ENCODE assay signal across 1 cellular context in genomic region chr9:5510360-5510931, GRCh38.
TF ChIP-seq lines count a peak whose summit lies in the region.

PDCD1LG2 (plus strand) TSS chr9:5510531; CDS start chr9:5522547, 12,016 bp downstream.

TF ChIP-seq in GM12878, 131 proteins besides CTCF, POLR2A, EP300 and RAD21 (continues in another document):
- TF ChIP-seq BMI1 (IDR thresholded peaks at IDR 0.05; ENCODE audit: borderline replicate concordance) = peak; percentile 48; the same call in 1 of the 2 replicates
- no peak for TF ChIP-seq ELK1 (IDR thresholded peaks at IDR 0.05; ENCODE audit: low read depth, low read length)
- TF ChIP-seq CHD1 (IDR thresholded peaks at IDR 0.05; ENCODE audit: low read depth, low read length) = no peak
- no peak for TF ChIP-seq NR2C1 (IDR thresholded peaks at IDR 0.05)
- TF ChIP-seq ETV6 (conservative IDR thresholded peaks at IDR 0.05 in 1 of 2, IDR thresholded peaks at IDR 0.05 in 1 of 2; ENCODE audit: borderline replicate concordance in 1 of 2, low read depth in 1 of 2) = peak in 1 of 2 experiments; percentile 80; a peak in 1 of 4 replicates
- no peak for TF ChIP-seq ZNF274 (IDR thresholded peaks at IDR 0.05; ENCODE audit: insufficient read depth, insufficient read length)
- TF ChIP-seq KAT2A (conservative IDR thresholded peaks at IDR 0.05; ENCODE audit: control insufficient read depth, low read depth, low read length) = no peak
- no peak for TF ChIP-seq IRF5 (IDR thresholded peaks at IDR 0.05; ENCODE audit: borderline replicate concordance)
- TF ChIP-seq FOS (IDR thresholded peaks at IDR 0.05; ENCODE audit: borderline replicate concordance, extremely low read depth, insufficient read length) = no peak
- no peak; the same call in 1 of the 2 replicates for TF ChIP-seq ZNF592 (IDR thresholded peaks at IDR 0.05)
- 0 out of 2 replicates have a peak, but pooled peaks have one; percentile 48 for TF ChIP-seq TCF7 (IDR thresholded peaks at IDR 0.05; ENCODE audit: borderline replicate concordance)
- TF ChIP-seq, protein P1, sequence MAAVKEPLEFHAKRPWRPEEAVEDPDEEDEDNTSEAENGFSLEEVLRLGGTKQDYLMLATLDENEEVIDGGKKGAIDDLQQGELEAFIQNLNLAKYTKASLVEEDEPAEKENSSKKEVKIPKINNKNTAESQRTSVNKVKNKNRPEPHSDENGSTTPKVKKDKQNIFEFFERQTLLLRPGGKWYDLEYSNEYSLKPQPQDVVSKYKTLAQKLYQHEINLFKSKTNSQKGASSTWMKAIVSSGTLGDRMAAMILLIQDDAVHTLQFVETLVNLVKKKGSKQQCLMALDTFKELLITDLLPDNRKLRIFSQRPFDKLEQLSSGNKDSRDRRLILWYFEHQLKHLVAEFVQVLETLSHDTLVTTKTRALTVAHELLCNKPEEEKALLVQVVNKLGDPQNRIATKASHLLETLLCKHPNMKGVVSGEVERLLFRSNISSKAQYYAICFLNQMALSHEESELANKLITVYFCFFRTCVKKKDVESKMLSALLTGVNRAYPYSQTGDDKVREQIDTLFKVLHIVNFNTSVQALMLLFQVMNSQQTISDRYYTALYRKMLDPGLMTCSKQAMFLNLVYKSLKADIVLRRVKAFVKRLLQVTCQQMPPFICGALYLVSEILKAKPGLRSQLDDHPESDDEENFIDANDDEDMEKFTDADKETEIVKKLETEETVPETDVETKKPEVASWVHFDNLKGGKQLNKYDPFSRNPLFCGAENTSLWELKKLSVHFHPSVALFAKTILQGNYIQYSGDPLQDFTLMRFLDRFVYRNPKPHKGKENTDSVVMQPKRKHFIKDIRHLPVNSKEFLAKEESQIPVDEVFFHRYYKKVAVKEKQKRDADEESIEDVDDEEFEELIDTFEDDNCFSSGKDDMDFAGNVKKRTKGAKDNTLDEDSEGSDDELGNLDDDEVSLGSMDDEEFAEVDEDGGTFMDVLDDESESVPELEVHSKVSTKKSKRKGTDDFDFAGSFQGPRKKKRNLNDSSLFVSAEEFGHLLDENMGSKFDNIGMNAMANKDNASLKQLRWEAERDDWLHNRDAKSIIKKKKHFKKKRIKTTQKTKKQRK (IDR thresholded peaks at IDR 0.05; ENCODE audit: low read depth, low read length) = no peak
- no peak for TF ChIP-seq POLR2AphosphoS2 (IDR thresholded peaks at IDR 0.05; ENCODE audit: low read depth, low read length)
- TF ChIP-seq, protein P2, sequence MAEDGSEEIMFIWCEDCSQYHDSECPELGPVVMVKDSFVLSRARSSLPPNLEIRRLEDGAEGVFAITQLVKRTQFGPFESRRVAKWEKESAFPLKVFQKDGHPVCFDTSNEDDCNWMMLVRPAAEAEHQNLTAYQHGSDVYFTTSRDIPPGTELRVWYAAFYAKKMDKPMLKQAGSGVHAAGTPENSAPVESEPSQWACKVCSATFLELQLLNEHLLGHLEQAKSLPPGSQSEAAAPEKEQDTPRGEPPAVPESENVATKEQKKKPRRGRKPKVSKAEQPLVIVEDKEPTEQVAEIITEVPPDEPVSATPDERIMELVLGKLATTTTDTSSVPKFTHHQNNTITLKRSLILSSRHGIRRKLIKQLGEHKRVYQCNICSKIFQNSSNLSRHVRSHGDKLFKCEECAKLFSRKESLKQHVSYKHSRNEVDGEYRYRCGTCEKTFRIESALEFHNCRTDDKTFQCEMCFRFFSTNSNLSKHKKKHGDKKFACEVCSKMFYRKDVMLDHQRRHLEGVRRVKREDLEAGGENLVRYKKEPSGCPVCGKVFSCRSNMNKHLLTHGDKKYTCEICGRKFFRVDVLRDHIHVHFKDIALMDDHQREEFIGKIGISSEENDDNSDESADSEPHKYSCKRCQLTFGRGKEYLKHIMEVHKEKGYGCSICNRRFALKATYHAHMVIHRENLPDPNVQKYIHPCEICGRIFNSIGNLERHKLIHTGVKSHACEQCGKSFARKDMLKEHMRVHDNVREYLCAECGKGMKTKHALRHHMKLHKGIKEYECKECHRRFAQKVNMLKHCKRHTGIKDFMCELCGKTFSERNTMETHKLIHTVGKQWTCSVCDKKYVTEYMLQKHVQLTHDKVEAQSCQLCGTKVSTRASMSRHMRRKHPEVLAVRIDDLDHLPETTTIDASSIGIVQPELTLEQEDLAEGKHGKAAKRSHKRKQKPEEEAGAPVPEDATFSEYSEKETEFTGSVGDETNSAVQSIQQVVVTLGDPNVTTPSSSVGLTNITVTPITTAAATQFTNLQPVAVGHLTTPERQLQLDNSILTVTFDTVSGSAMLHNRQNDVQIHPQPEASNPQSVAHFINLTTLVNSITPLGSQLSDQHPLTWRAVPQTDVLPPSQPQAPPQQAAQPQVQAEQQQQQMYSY (CRISPR knock-in tag; IDR thresholded peaks at IDR 0.05) = no peak
- no peak for TF ChIP-seq MYC (IDR thresholded peaks at IDR 0.05; ENCODE audit: insufficient read depth, insufficient read length, insufficient replicate concordance, low read length, severe bottlenecking)
- TF ChIP-seq YY1 (IDR thresholded peaks at IDR 0.05; ENCODE audit: low read depth, low read length) = no peak
- peak; percentile 86; the same call in 1 of the 2 replicates for TF ChIP-seq MTA3 (IDR thresholded peaks at IDR 0.05; ENCODE audit: borderline replicate concordance, low read length)
- TF ChIP-seq RFX5 (IDR thresholded peaks at IDR 0.05; ENCODE audit: low read depth, low read length) = no peak
- peak; percentile 87 for TF ChIP-seq NBN (IDR thresholded peaks at IDR 0.05)
- peak in 1 of 2 experiments; percentile 60; a peak in 1 of 4 replicates for TF ChIP-seq SRF (IDR thresholded peaks at IDR 0.05; ENCODE audit: low read depth in 2 of 2, low read length in 2 of 2)
- no peak for TF ChIP-seq BCLAF1 (IDR thresholded peaks at IDR 0.05)
- no peak for TF ChIP-seq CUX1 (IDR thresholded peaks at IDR 0.05; ENCODE audit: insufficient replicate concordance, low read depth, low read length)
- TF ChIP-seq ZNF24 (IDR thresholded peaks at IDR 0.05) = peak; percentile 53; the same call in 1 of the 2 replicates
- TF ChIP-seq, protein P3, sequence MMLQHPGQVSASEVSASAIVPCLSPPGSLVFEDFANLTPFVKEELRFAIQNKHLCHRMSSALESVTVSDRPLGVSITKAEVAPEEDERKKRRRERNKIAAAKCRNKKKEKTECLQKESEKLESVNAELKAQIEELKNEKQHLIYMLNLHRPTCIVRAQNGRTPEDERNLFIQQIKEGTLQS (IDR thresholded peaks at IDR 0.05; ENCODE audit: borderline replicate concordance, extremely low read depth, low read depth, low read length) = no peak
- TF ChIP-seq E2F4 (IDR thresholded peaks at IDR 0.05; ENCODE audit: low read depth, low read length) = no peak
- no peak; the same call in 1 of the 2 replicates for TF ChIP-seq RAD51 (IDR thresholded peaks at IDR 0.05)
- TF ChIP-seq EED (IDR thresholded peaks at IDR 0.05; ENCODE audit: low read depth) = peak; percentile 98
- peak; percentile 69; the same call in 1 of the 2 replicates for TF ChIP-seq ZBED1 (IDR thresholded peaks at IDR 0.05; ENCODE audit: borderline replicate concordance)
- TF ChIP-seq MTA2 (IDR thresholded peaks at IDR 0.05; ENCODE audit: low read depth) = peak; percentile 76
